ENCODE assay signal across 8 cellular contexts in genomic region chr6:165884813-165885765, GRCh38.
A peak's percentile ranks its signal among the peaks of the same experiment; 100 is the strongest.
DNase-seq lines count a peak whose midpoint lies in the region; TF ChIP-seq lines count a peak whose summit lies in the region.

No MANE protein-coding gene starts in this region.

- H3K4me1 Mint-ChIP-seq in H9: peaks cover 7 to 9% of the 10 kb centered on the region in 2 experiments

- H3K36me3 Mint-ChIP-seq in H9 (ENCODE audit: insufficient read depth in 1 of 3, low read depth in 3 of 3): peaks cover 4 to 17% (median 8%) of the 10 kb centered on the region in 3 experiments; a peak in 6 of 7 replicates

- peaks cover 33% of the 10 kb centered on the region for H3K27me3 Mint-ChIP-seq in H9 (ENCODE audit: low read depth)

- H2BK12ac ChIP-seq in H9 (ENCODE audit: insufficient read length, low read depth, low read length): no peak overlapping the region

- DNase-seq in GM12865 (ENCODE audit: low read depth) (peak; percentile 79), H9 (peak; percentile 84), MM.1S (peak; percentile 46), T1000 (lab: John Stamatoyannopoulos, UW) (peak; percentile 8), ascending aorta (ENCODE audit: low spot score in 2 of 2) (no peak), hippocampal formation (lab: John Stamatoyannopoulos, UW) (peak; percentile 36 to 65), smooth muscle cell (lab: John Stamatoyannopoulos, UW; ENCODE audit: unreplicated experiment) (peak; percentile 34), mesenteric fat pad (ENCODE audit: low spot score) (no peak)

- H4K20me1 ChIP-seq in H9 (ENCODE audit: control insufficient read depth, insufficient read depth, insufficient read length) (no peaks in the 10 kb centered on the region), MM.1S (ENCODE audit: insufficient read depth, low read length) (no peaks in the 10 kb centered on the region), smooth muscle cell (ENCODE audit: low read depth) (no peaks in the 10 kb centered on the region)

- no peak overlapping the region for H3K23ac ChIP-seq in H9 (ENCODE audit: insufficient read length, low read depth, low read length)

- H4K8ac ChIP-seq in H9 (replicated peaks; ENCODE audit: insufficient read length, low read depth, low read length): no peak overlapping the region

- H3K4ac ChIP-seq in H9 (ENCODE audit: low read depth, low read length): no peak overlapping the region

- H3K36me3 ChIP-seq in MM.1S (replicated peaks; ENCODE audit: insufficient read depth, low read length) (no peaks in the 10 kb centered on the region), ascending aorta (no peaks in the 10 kb centered on the region), smooth muscle cell (ENCODE audit: low read depth) (no peaks in the 10 kb centered on the region)

- no peak overlapping the region for H3K14ac ChIP-seq in H9 (ENCODE audit: insufficient read depth, low read length)

- no peak overlapping the region for H2AK5ac ChIP-seq in H9 (ENCODE audit: insufficient read length, low read length)

- H3K79me2 ChIP-seq in H9 (ENCODE audit: insufficient read depth, low read length): no peaks in the 10 kb centered on the region
- H3K79me2 ChIP-seq in MM.1S (ENCODE audit: low read length): no peaks in the 10 kb centered on the region
- H3K79me2 ChIP-seq in smooth muscle cell (ENCODE audit: low read depth): no peaks in the 10 kb centered on the region

- H3K79me1 ChIP-seq in H9 (ENCODE audit: insufficient read depth, low read depth, low read length, poor library complexity, severe bottlenecking): no peaks in the 10 kb centered on the region

- H3K9me3 Mint-ChIP-seq in H9: peaks cover 19 to 20% of the 10 kb centered on the region in 2 experiments

- no peaks in the 10 kb centered on the region for H3K4me1 ChIP-seq in H9 (ENCODE audit: insufficient read depth, low read length)
- no peaks in the 10 kb centered on the region for H3K4me1 ChIP-seq in MM.1S (ENCODE audit: low read length)
- no peaks in the 10 kb centered on the region for H3K4me1 ChIP-seq in ascending aorta
- no peaks in the 10 kb centered on the region for H3K4me1 ChIP-seq in smooth muscle cell (ENCODE audit: low read depth)

- H3K9me3 ChIP-seq in H9 (ENCODE audit: control insufficient read depth, low read depth, low read length): peaks cover 6% of the 10 kb centered on the region
- no peaks in the 10 kb centered on the region for H3K9me3 ChIP-seq in MM.1S (replicated peaks; ENCODE audit: insufficient read depth, low read length)
- H3K9me3 ChIP-seq in ascending aorta: no peaks in the 10 kb centered on the region
- no peaks in the 10 kb centered on the region for H3K9me3 ChIP-seq in smooth muscle cell (replicated peaks; ENCODE audit: low read depth)

- H3K27ac ChIP-seq in H9 (ENCODE audit: insufficient read length, low read depth, low read length) (no peak overlapping the region), MM.1S (ENCODE audit: low read length) (no peak overlapping the region), ascending aorta (no peak overlapping the region), smooth muscle cell (ENCODE audit: low read depth) (peak overlapping the region; percentile 73)

- no peaks in the 10 kb centered on the region; the same call in 1 of the 2 replicates for H3K27me3 ChIP-seq in H9 (ENCODE audit: insufficient read depth, low read length)
- H3K27me3 ChIP-seq in MM.1S (replicated peaks; ENCODE audit: insufficient read depth, low read length): no peaks in the 10 kb centered on the region
- H3K27me3 ChIP-seq in ascending aorta: no peaks in the 10 kb centered on the region
- H3K27me3 ChIP-seq in smooth muscle cell (ENCODE audit: low read depth): no peaks in the 10 kb centered on the region

- H3F3A ChIP-seq in MM.1S (ENCODE audit: insufficient read depth, low read length) (no peaks in the 10 kb centered on the region), smooth muscle cell (ENCODE audit: low read depth) (no peaks in the 10 kb centered on the region)

- no peak overlapping the region for H2BK5ac ChIP-seq in H9 (ENCODE audit: insufficient read length, low read length)

- no peak overlapping the region for H3K4me2 ChIP-seq in H9 (ENCODE audit: insufficient read depth, insufficient read length, low read length)
- H3K4me2 ChIP-seq in MM.1S (ENCODE audit: low read depth, low read length): no peak overlapping the region
- H3K4me2 ChIP-seq in smooth muscle cell: peak overlapping the region; percentile 56

- H3K9ac ChIP-seq in H9 (ENCODE audit: extremely low read depth, insufficient read length, low read length) (no peak overlapping the region), MM.1S (ENCODE audit: low read length) (no peak overlapping the region), smooth muscle cell (ENCODE audit: low read depth) (peak overlapping the region; percentile 19)

- H4K91ac ChIP-seq in H9 (ENCODE audit: insufficient read length, low read depth, low read length): no peak overlapping the region

- no peak overlapping the region for H3K56ac ChIP-seq in H9 (ENCODE audit: insufficient read length, low read depth, low read length)

- peak; percentile 88 for TF ChIP-seq CTCF in GM12865 (IDR thresholded peaks at IDR 0.05; ENCODE audit: insufficient read depth, low read depth, low read length, missing control alignments)
- TF ChIP-seq CTCF in H9 (conservative IDR thresholded peaks at IDR 0.05): peak; percentile 95
- TF ChIP-seq CTCF in MM.1S (IDR thresholded peaks at IDR 0.05; ENCODE audit: low read length): peak; percentile 62
- TF ChIP-seq CTCF in ascending aorta (IDR thresholded peaks at IDR 0.05): peak; percentile 34 to 68 (median 43)
- peak; percentile 94 for TF ChIP-seq CTCF in smooth muscle cell (IDR thresholded peaks at IDR 0.05; ENCODE audit: borderline replicate concordance, insufficient read depth, poor library complexity, severe bottlenecking)

- no CpG with 5 or more reads among the region's 32 CpGs for WGBS in H9 (ENCODE audit: extremely low coverage, insufficient read length, low lambda C conversion rate)
- 38% methylated on average over 32 of the region's 32 CpGs for WGBS in smooth muscle cell (ENCODE audit: low lambda C conversion rate)

- H3K27ac Mint-ChIP-seq in H9: no peak overlapping the region

- no peak overlapping the region for H3T11ph ChIP-seq in H9 (ENCODE audit: low read length)

- intact Hi-C loops in ascending aorta (cut with DNase I): loop anchor here (1.0 kb wide), 1 partner anchor 221 kb away; no protein-coding TSS in a partner anchor

- H2BK120ac ChIP-seq in H9 (ENCODE audit: low read depth, low read length, poor library complexity, severe bottlenecking): no peak overlapping the region

- H3K18ac ChIP-seq in H9 (ENCODE audit: insufficient read length, low read depth, low read length): no peak overlapping the region

- no peak overlapping the region for H2BK15ac ChIP-seq in H9 (ENCODE audit: low read depth, low read length)

- no peaks in the 10 kb centered on the region for H3K9me2 ChIP-seq in MM.1S (replicated peaks; ENCODE audit: insufficient read depth, low read length)

- peak overlapping the region; percentile 42 for H2AFZ ChIP-seq in H9 (ENCODE audit: low read length)
- no peak overlapping the region for H2AFZ ChIP-seq in MM.1S (ENCODE audit: low read length)
- no peak overlapping the region for H2AFZ ChIP-seq in smooth muscle cell (ENCODE audit: low read depth)

- H3K4me3 Mint-ChIP-seq in H9: peak overlapping the region in 1 of 2 experiments; percentile 23; a peak in 1 of 5 replicates

- no peak overlapping the region for H4K5ac ChIP-seq in H9 (ENCODE audit: insufficient read length, low read depth, low read length)

- no peaks in the 10 kb centered on the region for H3K23me2 ChIP-seq in H9 (ENCODE audit: insufficient read length, low read depth, low read length, poor library complexity, severe bottlenecking)

- H3K4me3 ChIP-seq in GM12865 (ENCODE audit: low read depth, low read length) (no peak overlapping the region), MM.1S (ENCODE audit: low read length) (no peak overlapping the region), ascending aorta (no peak overlapping the region), smooth muscle cell (no peak overlapping the region)

- H2BK20ac ChIP-seq in H9 (ENCODE audit: low read depth, low read length, poor library complexity, severe bottlenecking): no peak overlapping the region

Comparison
In these comparisons a context has a peak if more than half of its experiments do, and no peak if none do; other contexts are left out.
1. DNase-seq: peak in GM12865 (single experiment), H9 (single experiment), MM.1S (single experiment), T1000 (single experiment), hippocampal formation (2 of 2) and smooth muscle cell (single experiment); none in ascending aorta (0 of 2) and mesenteric fat pad (single experiment).
2. CTCF ChIP-seq: peak in every context shown above with its lines; median percentile 95 in H9; 94 in smooth muscle cell; 88 in GM12865; 62 in MM.1S; 43 in ascending aorta.